ENCODE assay signal across 30 cellular contexts in genomic region chr3:5480190-5480589, GRCh38.
"Had no signal": no experiment of that assay in that cellular context is flagged by ENCODE, and none has a peak within 500 bp of the region (broad histone marks: within the 10 kb centered on the region; RNA-seq: fewer than 3 reads in every experiment).

No MANE protein-coding gene starts in this region.

- H3K36me3 ChIP-seq: neural progenitor cell, ovary, right lobe of liver, sigmoid colon, spleen, stomach, thoracic aorta, thyroid gland, tibial nerve, upper lobe of right lung, uterus had no signal

- H3K27me3 ChIP-seq: neural progenitor cell, ovary, right lobe of liver, sigmoid colon, spleen, stomach, thyroid gland, tibial nerve, upper lobe of right lung, uterus had no signal

- H3K4me3 ChIP-seq: neural progenitor cell, ovary, psoas muscle, right lobe of liver, sigmoid colon, smooth muscle cell, spleen, stomach, thoracic aorta, thyroid gland, tibial nerve, upper lobe of right lung, uterus had no signal

- H3K36me3 Mint-ChIP-seq: naive thymus-derived CD4-positive, alpha-beta T cell; natural killer cell; neural progenitor cell; stimulated activated memory B cell treated with anti-CD40 and anti-IgM and Interleukin-4, amounts not matched to agents 10 μg/mL and 1 μg/mL and 100 μg/mL, for 72 hours; type B pancreatic cell had no signal

- H3K27ac ChIP-seq: neural progenitor cell, ovary, parathyroid adenoma, psoas muscle, right lobe of liver, sigmoid colon, spleen, stomach, thoracic aorta, thyroid gland, tibial nerve, upper lobe of right lung, uterus had no signal

- ATAC-seq: naive thymus-derived CD4-positive, alpha-beta T cell; natural killer cell; psoas muscle; right cardiac atrium; right lobe of liver; stimulated activated memory B cell treated with anti-CD40 and anti-IgM and Interleukin-4, amounts not matched to agents 10 μg/mL and 1 μg/mL and 100 μg/mL, for 72 hours; upper lobe of right lung had no signal

- DNase-seq: naive thymus-derived CD4-positive, alpha-beta T cell; natural killer cell; occipital lobe; ovary; posterior cingulate gyrus; psoas muscle; right cardiac atrium; right lobe of liver; sigmoid colon; spleen; stimulated activated CD4-positive, alpha-beta T cell treated with anti-CD3 and anti-CD28 coated beads, Interleukin-12 subunit alpha, Interleukin-12 subunit beta, amount 100 ng/mL, for 4 hours; stimulated activated CD4-positive, alpha-beta T cell treated with anti-CD3 and anti-CD28 coated beads, Interleukin-1b, Interleukin-23, amount 100 ng/mL, for 48 hours; stimulated activated CD4-positive, alpha-beta T cell treated with anti-CD3 and anti-CD28 coated beads, Interleukin-4, amount 100 ng/mL, for 1 hour; stimulated activated CD4-positive, alpha-beta T cell treated with anti-CD3 and anti-CD28 coated beads, Interleukin-4, amount 100 ng/mL, for 4 hours; stimulated activated CD8-positive, alpha-beta memory T cell treated with anti-CD3 and anti-CD28 coated beads, Interleukin-4, amount 100 ng/mL, for 48 hours; stimulated activated naive CD4-positive, alpha-beta T cell treated with Interleukin-2 at 50 U/mL for 16 hours; stomach; thyroid gland; upper lobe of right lung; uterus had no signal

- H3K4me1 ChIP-seq: neural progenitor cell, parathyroid adenoma, psoas muscle, right lobe of liver, sigmoid colon, spleen, stomach, thyroid gland, tibial nerve, upper lobe of right lung, uterus had no signal

- H3K27ac Mint-ChIP-seq: naive thymus-derived CD4-positive, alpha-beta T cell; natural killer cell; nephron; neural progenitor cell; progenitor cell of endocrine pancreas; stimulated activated memory B cell treated with anti-CD40 and anti-IgM and Interleukin-4, amounts not matched to agents 10 μg/mL and 1 μg/mL and 100 μg/mL, for 72 hours; stimulated activated naive CD8-positive, alpha-beta T cell treated with anti-CD3 and anti-CD28 coated beads, Interleukin-15, Interleukin-2, amounts not matched to agents 100 ng/mL and 50 ng/mL, for 24 hours; type B pancreatic cell had no signal

- H3K9me3 ChIP-seq: ovary, psoas muscle, right lobe of liver, sigmoid colon, spleen, stomach, thoracic aorta, thyroid gland, tibial nerve, upper lobe of right lung, uterus had no signal

- H3K4me3 Mint-ChIP-seq: naive thymus-derived CD4-positive, alpha-beta T cell; natural killer cell; nephron; neural progenitor cell; stimulated activated memory B cell treated with anti-CD40 and anti-IgM and Interleukin-4, amounts not matched to agents 10 μg/mL and 1 μg/mL and 100 μg/mL, for 72 hours; stimulated activated naive CD8-positive, alpha-beta T cell treated with anti-CD3 and anti-CD28 coated beads, Interleukin-15, Interleukin-2, amounts not matched to agents 100 ng/mL and 50 ng/mL, for 24 hours; type B pancreatic cell had no signal

- H3K27me3 Mint-ChIP-seq: progenitor cell of endocrine pancreas; stimulated activated naive CD8-positive, alpha-beta T cell treated with anti-CD3 and anti-CD28 coated beads, Interleukin-15, Interleukin-2, amounts not matched to agents 100 ng/mL and 50 ng/mL, for 24 hours had no signal

- H3K9me3 Mint-ChIP-seq: natural killer cell; nephron; neural progenitor cell; stimulated activated memory B cell treated with anti-CD40 and anti-IgM and Interleukin-4, amounts not matched to agents 10 μg/mL and 1 μg/mL and 100 μg/mL, for 72 hours; stimulated activated naive CD8-positive, alpha-beta T cell treated with anti-CD3 and anti-CD28 coated beads, Interleukin-15, Interleukin-2, amounts not matched to agents 100 ng/mL and 50 ng/mL, for 24 hours had no signal

- H3K4me1 Mint-ChIP-seq: naive thymus-derived CD4-positive, alpha-beta T cell; natural killer cell; nephron; stimulated activated memory B cell treated with anti-CD40 and anti-IgM and Interleukin-4, amounts not matched to agents 10 μg/mL and 1 μg/mL and 100 μg/mL, for 72 hours had no signal
